ENCODE assay signal across 19 cellular contexts in the genomic region with DNA sequence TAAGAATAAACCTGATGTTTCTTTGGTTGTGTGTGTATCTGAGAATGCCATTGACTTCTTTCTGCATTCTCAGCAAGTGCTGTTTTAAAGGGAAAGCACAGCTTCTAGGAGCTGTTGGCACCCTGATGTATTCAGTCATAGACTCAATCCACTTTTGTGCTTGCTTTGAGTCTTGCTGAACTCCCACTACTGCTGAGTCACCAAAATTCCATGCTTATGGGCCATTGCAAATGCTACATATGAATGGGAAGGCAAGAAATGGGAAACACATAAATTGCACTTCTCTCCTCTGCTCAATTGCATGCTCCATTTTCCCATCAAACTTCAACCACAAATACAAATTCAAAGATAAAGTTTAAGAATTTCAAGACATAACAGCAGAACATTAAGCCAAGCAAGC. TPM values are rescaled to one million over a fixed set of nuclear protein-coding genes. Genes with fewer than 3 reads are reported as not detected.
DNase-seq lines count a peak whose midpoint lies in the region; ATAC-seq, FAIRE-seq and TF ChIP-seq lines count a peak whose summit lies in the region.
"Had no signal": no experiment of that assay in that cellular context is flagged by ENCODE, and none has a peak within 500 bp of the region (broad histone marks: within the 10 kb centered on the region; RNA-seq: fewer than 3 reads in every experiment).

No MANE protein-coding gene starts in this region.

- CTCF ChIA-PET in WTC11 (lab: Charles Lee), result no interaction called here
- CTCF ChIA-PET in H1 (lab: Charles Lee; ENCODE audit: partially characterized antibody), result interaction anchor here (0.9 to 1.4 kb wide), 2 partner anchors 13 to 118 kb away, joined by 3 read pairs; no protein-coding TSS in a partner anchor

- H3K4me1 ChIP-seq in H1 (replicated peaks in 1 of 4; ENCODE audit: control insufficient read depth in 3 of 4, insufficient read depth in 4 of 4, low read length in 3 of 4) (peaks cover 0 to 3% (median 0%) of the 10 kb centered on the region in 4 experiments; a peak in 2 of 7 replicates), neural progenitor cell (no peaks in the 10 kb centered on the region)

- no peak overlapping the region for H4K5ac ChIP-seq in H1 (ENCODE audit: insufficient read length, low read depth, low read length)

- no peaks in the 10 kb centered on the region for H3K27me3 ChIP-seq in H1 (replicated peaks in 1 of 4; ENCODE audit: control insufficient read depth in 3 of 4, extremely low read depth in 1 of 4, insufficient read depth in 3 of 4, low read length in 3 of 4)
- no peaks in the 10 kb centered on the region for H3K27me3 ChIP-seq in neural progenitor cell
- H3K27me3 ChIP-seq: MG63 had no signal

- no peaks in the 10 kb centered on the region for H3K79me2 ChIP-seq in H1 (ENCODE audit: control insufficient read depth in 1 of 2, insufficient read depth in 2 of 2, low read length in 2 of 2)
- H3K79me2 ChIP-seq in neural progenitor cell (ENCODE audit: low read depth), result no peaks in the 10 kb centered on the region

- no peak overlapping the region for H2BK20ac ChIP-seq in H1 (ENCODE audit: low read length)

- POLR2A ChIA-PET in WTC11 (lab: Charles Lee), result interaction anchor here (0.5 kb wide), 1 partner anchor 465 kb away, joined by 3 read pairs; no protein-coding TSS in a partner anchor
- POLR2A ChIA-PET in H1 (lab: Charles Lee; ENCODE audit: partially characterized antibody), result no interaction called here

- H3K36me3 ChIP-seq in H1 (ENCODE audit: control insufficient read depth in 2 of 4, insufficient read depth in 4 of 4, low read length in 3 of 4) (no peaks in the 10 kb centered on the region), neural progenitor cell (no peaks in the 10 kb centered on the region)
- H3K36me3 ChIP-seq: MG63 had no signal

- TF ChIP-seq RAD21 in H1 (IDR thresholded peaks at IDR 0.05 in 1 of 2, conservative IDR thresholded peaks at IDR 0.05 in 1 of 2; ENCODE audit: low read depth in 2 of 2, low read length in 2 of 2), result no peak

- peak overlapping the region; percentile 48; the same call in 1 of the 2 replicates for H2AFZ ChIP-seq in H1 (ENCODE audit: low read length)
- H2AFZ ChIP-seq in neural progenitor cell (replicated peaks), result peak overlapping the region; percentile 17

- H3K27ac Mint-ChIP-seq in WTC11, result no peak overlapping the region
- H3K27ac Mint-ChIP-seq in neural progenitor cell, result no peak overlapping the region
- H3K27ac Mint-ChIP-seq in stimulated activated effector memory CD8-positive, alpha-beta T cell treated with anti-CD3 and anti-CD28 coated beads, Interleukin-12 subunit alpha, Interleukin-12 subunit beta, amount 100 ng/mL, for 72 hours, result no peak overlapping the region
- H3K27ac Mint-ChIP-seq: CD8-positive, alpha-beta memory T cell had no signal

- TF ChIP-seq POLR2A in H54 (IDR thresholded peaks at IDR 0.05; ENCODE audit: low read depth, low read length) (no peak), H1 (IDR thresholded peaks at IDR 0.05; ENCODE audit: control extremely low read depth in 1 of 2, low read depth in 2 of 2, low read length in 2 of 2) (no peak)

- no peak overlapping the region for H2BK12ac ChIP-seq in H1 (ENCODE audit: low read depth, low read length)

- H3K79me1 ChIP-seq in H1 (ENCODE audit: low read depth, low read length), result no peaks in the 10 kb centered on the region

- no peaks in the 10 kb centered on the region for H3K23me2 ChIP-seq in H1 (ENCODE audit: low read depth, low read length)

- no peak overlapping the region for H2BK15ac ChIP-seq in H1 (ENCODE audit: low read length)

- no peaks in the 10 kb centered on the region for H3K27me3 Mint-ChIP-seq in WTC11 (ENCODE audit: low read depth)
- peaks cover 5% of the 10 kb centered on the region for H3K27me3 Mint-ChIP-seq in neural progenitor cell (ENCODE audit: insufficient read depth, low read depth)
- H3K27me3 Mint-ChIP-seq: CD8-positive, alpha-beta memory T cell had no signal

- no peak overlapping the region for H4K8ac ChIP-seq in H1 (ENCODE audit: extremely low read depth, insufficient read depth, low read length)

- no peak overlapping the region for H3K27ac ChIP-seq in H1 (ENCODE audit: low read depth, low read length)
- no peak overlapping the region for H3K27ac ChIP-seq in neural progenitor cell
- H3K27ac ChIP-seq: HL-60, KMS-11 had no signal

- peaks cover 11% of the 10 kb centered on the region for H3K4me1 Mint-ChIP-seq in WTC11
- H3K4me1 Mint-ChIP-seq in neural progenitor cell, result no peaks in the 10 kb centered on the region
- no peaks in the 10 kb centered on the region for H3K4me1 Mint-ChIP-seq in stimulated activated effector memory CD8-positive, alpha-beta T cell treated with anti-CD3 and anti-CD28 coated beads, Interleukin-12 subunit alpha, Interleukin-12 subunit beta, amount 100 ng/mL, for 72 hours
- H3K4me1 Mint-ChIP-seq: CD8-positive, alpha-beta memory T cell had no signal

- H4K91ac ChIP-seq in H1 (replicated peaks; ENCODE audit: insufficient read length, low read length), result no peak overlapping the region

- no peak overlapping the region for H3K4me3 Mint-ChIP-seq in WTC11
- no peak overlapping the region for H3K4me3 Mint-ChIP-seq in neural progenitor cell
- no peak overlapping the region for H3K4me3 Mint-ChIP-seq in stimulated activated effector memory CD8-positive, alpha-beta T cell treated with anti-CD3 and anti-CD28 coated beads, Interleukin-12 subunit alpha, Interleukin-12 subunit beta, amount 100 ng/mL, for 72 hours
- H3K4me3 Mint-ChIP-seq: CD8-positive, alpha-beta memory T cell had no signal

- no peak overlapping the region for H3K23ac ChIP-seq in H1 (ENCODE audit: insufficient read length)

- no peak for TF ChIP-seq EP300 in H1 (IDR thresholded peaks at IDR 0.05; ENCODE audit: borderline replicate concordance in 1 of 2, low read depth in 2 of 2, low read length in 2 of 2)

- no peaks in the 10 kb centered on the region for H3K36me3 Mint-ChIP-seq in WTC11
- no peaks in the 10 kb centered on the region for H3K36me3 Mint-ChIP-seq in neural progenitor cell
- H3K36me3 Mint-ChIP-seq in stimulated activated effector memory CD8-positive, alpha-beta T cell treated with anti-CD3 and anti-CD28 coated beads, Interleukin-12 subunit alpha, Interleukin-12 subunit beta, amount 100 ng/mL, for 72 hours, result no peaks in the 10 kb centered on the region
- H3K36me3 Mint-ChIP-seq: CD8-positive, alpha-beta memory T cell had no signal

- no peak for DNase-seq in H54 (ENCODE audit: insufficient read length, low spot score)
- DNase-seq in WTC11 (ENCODE audit: low spot score), result no peak
- no peak for DNase-seq in H1 (ENCODE audit: low read depth in 1 of 2, low spot score in 2 of 2)
- no peak for DNase-seq in neural progenitor cell (ENCODE audit: low spot score)
- DNase-seq in stimulated activated effector memory CD8-positive, alpha-beta T cell treated with anti-CD3 and anti-CD28 coated beads, Interleukin-12 subunit alpha, Interleukin-12 subunit beta, amount 100 ng/mL, for 72 hours (ENCODE audit: low spot score in 2 of 2), result no peak
- DNase-seq in anterior cingulate cortex (lab: John Stamatoyannopoulos, UW), result no peak
- DNase-seq in GM13977 (ENCODE audit: low spot score), result no peak
- DNase-seq in C1 segment of cervical spinal cord (lab: John Stamatoyannopoulos, UW), result no peak
- DNase-seq: CD8-positive, alpha-beta memory T cell; MG63; NCI-H1092 treated with DMSO at 0.1 percent for 48 hours; NCI-H187 treated with DMSO at 0.1 percent for 48 hours; NCI-H446 treated with DMSO at 0.1 percent for 48 hours; NCI-H748 treated with DMSO at 0.1 percent for 48 hours; SHP77 had no signal

- no peak overlapping the region for H2BK5ac ChIP-seq in H1 (ENCODE audit: low read depth, low read length)

- H3K4me2 ChIP-seq in H1 (ENCODE audit: insufficient read depth in 1 of 2, low read depth in 2 of 2, low read length in 2 of 2), result no peak overlapping the region
- no peak overlapping the region for H3K4me2 ChIP-seq in neural progenitor cell
- H3K4me2 ChIP-seq: KMS-11 had no signal

- H3K4ac ChIP-seq in H1 (replicated peaks; ENCODE audit: insufficient read length, low read depth, low read length), result no peak overlapping the region

- no peak overlapping the region for H3K4me3 ChIP-seq in H1 (ENCODE audit: extremely low read depth in 1 of 4, insufficient read depth in 2 of 4, low read depth in 3 of 4, low read length in 4 of 4)
- no peak overlapping the region for H3K4me3 ChIP-seq in neural progenitor cell
- H3K4me3 ChIP-seq: MG63 had no signal

- no peak overlapping the region for H3K56ac ChIP-seq in H1 (replicated peaks; ENCODE audit: insufficient read length, low read depth, low read length)

- H4K20me1 ChIP-seq in H1 (replicated peaks in 1 of 2; ENCODE audit: control insufficient read depth in 1 of 2, insufficient read depth in 2 of 2, low read length in 2 of 2), result no peaks in the 10 kb centered on the region
- no peaks in the 10 kb centered on the region for H4K20me1 ChIP-seq in neural progenitor cell (ENCODE audit: low read depth)

- H3K9me3 Mint-ChIP-seq in WTC11, result no peaks in the 10 kb centered on the region
- no peaks in the 10 kb centered on the region for H3K9me3 Mint-ChIP-seq in neural progenitor cell
- peaks cover 2% of the 10 kb centered on the region for H3K9me3 Mint-ChIP-seq in stimulated activated effector memory CD8-positive, alpha-beta T cell treated with anti-CD3 and anti-CD28 coated beads, Interleukin-12 subunit alpha, Interleukin-12 subunit beta, amount 100 ng/mL, for 72 hours

- H3K9me3 ChIP-seq in H1 (ENCODE audit: insufficient read depth in 2 of 2, low read depth in 1 of 2, low read length in 1 of 2), result no peaks in the 10 kb centered on the region
- no peaks in the 10 kb centered on the region for H3K9me3 ChIP-seq in neural progenitor cell (ENCODE audit: low read depth)
- H3K9me3 ChIP-seq: MG63 had no signal

- ATAC-seq in WTC11, result peak; percentile 38; the same call in 1 of the 2 replicates
- no peak for ATAC-seq in stimulated activated effector memory CD8-positive, alpha-beta T cell treated with anti-CD3 and anti-CD28 coated beads, Interleukin-12 subunit alpha, Interleukin-12 subunit beta, amount 100 ng/mL, for 72 hours
- ATAC-seq: Panc1 had no signal

- H3K14ac ChIP-seq in H1 (ENCODE audit: insufficient read length), result no peak overlapping the region

- H2BK120ac ChIP-seq in H1 (replicated peaks; ENCODE audit: low read depth, low read length), result no peak overlapping the region

- in situ Hi-C loops in GM13977 (cut with MboI; ENCODE audit: low pct_unique_long_range_greater_than_20kb, low sequenced_read_pairs, unreplicated experiment), result no loop called here

- no peak overlapping the region for H3K9ac ChIP-seq in H1 (replicated peaks in 1 of 4; ENCODE audit: extremely low read depth in 1 of 4, low read depth in 3 of 4, low read length in 3 of 4)
- no peak overlapping the region for H3K9ac ChIP-seq in neural progenitor cell
- H3K9ac ChIP-seq: KMS-11 had no signal

- no peak overlapping the region for H2AK5ac ChIP-seq in H1 (ENCODE audit: low read depth, low read length)

- TF ChIP-seq CTCF in WTC11 (IDR thresholded peaks at IDR 0.05) (no peak), H1 (IDR thresholded peaks at IDR 0.05; ENCODE audit: control extremely low read depth in 1 of 3, insufficient read depth in 1 of 3, low read depth in 1 of 3, low read length in 3 of 3) (no peak), neural progenitor cell (IDR thresholded peaks at IDR 0.05) (no peak), GM13977 (IDR thresholded peaks at IDR 0.05; ENCODE audit: extremely low read depth, insufficient read depth, missing control alignments) (no peak)

- peak overlapping the region; percentile 27; the same call in 1 of the 2 replicates for H3K18ac ChIP-seq in H1 (ENCODE audit: extremely low read depth, low read length)

- FAIRE-seq in H54 (lab: Jason Lieb, UNC) (peak; percentile 33), H1 (lab: Jason Lieb, UNC) (no peak)

- H3F3A ChIP-seq in neural progenitor cell (ENCODE audit: low read depth), result no peaks in the 10 kb centered on the region

RNA-seq across cellular contexts. Expression of a gene that starts 9.8 kb away (rescaled TPM):
- not detected in 3 replicates for total RNA-seq in WTC11 (2021)
- not detected in 2 replicates for total RNA-seq in H1 (2021; fragmentation: NEBNext Ultra II Directional; extraction: Animal tissue kit (Norgen Biotek cat#: 25700))
- polyA plus RNA-seq in H1 (2011; rRNA removed), result not detected in 2 replicates
- polyA plus RNA-seq in H1 (2011; cell fraction: cytosol; rRNA removed), result not detected
- not detected for polyA plus RNA-seq in H1 (2011; cell fraction: nucleus; rRNA removed)
- polyA plus RNA-seq in H1 (2012, experiment 1 of 2), result not detected in 4 replicates
- polyA plus RNA-seq in H1 (2012, experiment 2 of 2), result not detected
- polyA plus RNA-seq in H1 (2013, experiment 1 of 2), result not detected
- polyA plus RNA-seq in H1 (2013, experiment 2 of 2), result not detected
- not detected in 2 replicates for polyA minus RNA-seq in H1 (2011; rRNA and poly(A)+ RNA removed)
- not detected for polyA minus RNA-seq in H1 (2011; cell fraction: cytosol; rRNA and poly(A)+ RNA removed)
- polyA minus RNA-seq in H1 (2011; cell fraction: nucleus; rRNA and poly(A)+ RNA removed), result not detected
- not detected in 2 replicates for total RNA-seq in neural progenitor cell (ENCODE audit: low replicate concordance)
- total RNA-seq: CD8-positive, alpha-beta memory T cell had no signal
- polyA plus RNA-seq: BJ; CD8-positive, alpha-beta memory T cell had no signal
